ENCODE assay signal across 8 cellular contexts in genomic region chr3:134485075-134485536, GRCh38. TPM values are rescaled to one million over a fixed set of nuclear protein-coding genes. Genes with fewer than 3 reads are reported as not detected.
DNase-seq lines count a peak whose midpoint lies in the region; ATAC-seq and TF ChIP-seq lines count a peak whose summit lies in the region.

No MANE protein-coding gene starts in this region.

- H3K27me3 ChIP-seq in Loucy (ENCODE audit: insufficient read depth, low read length, poor library complexity, severe bottlenecking) (peaks cover 5% of the 10 kb centered on the region), adrenal gland (no peaks in the 10 kb centered on the region), iPS-18a (ENCODE audit: control insufficient read depth, insufficient read depth, low read length) (no peaks in the 10 kb centered on the region)

- no peaks in the 10 kb centered on the region for H3F3A ChIP-seq in Loucy (ENCODE audit: low read depth)

- peaks cover 31% of the 10 kb centered on the region for H3K4me1 Mint-ChIP-seq in stimulated activated effector memory CD8-positive, alpha-beta T cell treated with anti-CD3 and anti-CD28 coated beads, Interleukin-12 subunit alpha, Interleukin-12 subunit beta, amount 100 ng/mL, for 72 hours

- DNase-seq in NCI-H2227 (lab: John Stamatoyannopoulos, UW; ENCODE audit: unreplicated experiment) (peak; percentile 36), NCI-H2227 treated with DMSO at 0.1 percent for 48 hours (lab: John Stamatoyannopoulos, UW) (no peak), adrenal gland (peak in 4 of 7 donors; percentile 32 to 44 (median 36))
- DNase-seq in stimulated activated effector memory CD8-positive, alpha-beta T cell treated with anti-CD3 and anti-CD28 coated beads, Interleukin-12 subunit alpha, Interleukin-12 subunit beta, amount 100 ng/mL, for 72 hours (ENCODE audit: low spot score in 2 of 2): no peak
- no peak for DNase-seq in stimulated activated CD4-positive, alpha-beta T cell treated with anti-CD3 and anti-CD28 coated beads, Interleukin-4, amount 100 ng/mL, for 24 hours

- H3K9ac ChIP-seq in Loucy (ENCODE audit: low read depth, low read length, poor library complexity, severe bottlenecking) (peak overlapping the region; percentile 98), iPS-18a (ENCODE audit: low read length) (peak overlapping the region; percentile 90)

- H3K4me3 Mint-ChIP-seq in stimulated activated effector memory CD8-positive, alpha-beta T cell treated with anti-CD3 and anti-CD28 coated beads, Interleukin-12 subunit alpha, Interleukin-12 subunit beta, amount 100 ng/mL, for 72 hours: peak overlapping the region; percentile 94

- H3K4me3 ChIP-seq in Loucy (ENCODE audit: low read length, poor library complexity, severe bottlenecking): peak overlapping the region; percentile 90
- H3K4me3 ChIP-seq in adrenal gland: peak overlapping the region; percentile 26 to 88 (median 72)
- peak overlapping the region; percentile 98 for H3K4me3 ChIP-seq in iPS-18a (ENCODE audit: low read length)

- peak overlapping the region; percentile 93 for H2AFZ ChIP-seq in Loucy (ENCODE audit: low read length)

- H3K36me3 Mint-ChIP-seq in stimulated activated effector memory CD8-positive, alpha-beta T cell treated with anti-CD3 and anti-CD28 coated beads, Interleukin-12 subunit alpha, Interleukin-12 subunit beta, amount 100 ng/mL, for 72 hours: peaks cover 31% of the 10 kb centered on the region

- TF ChIP-seq POLR2A in adrenal gland (IDR thresholded peaks at IDR 0.05): no peak

- peak; percentile 8 for ATAC-seq in GM21576 (IDR thresholded peaks at IDR 0.05; ENCODE audit: unreplicated experiment)
- ATAC-seq in stimulated activated effector memory CD8-positive, alpha-beta T cell treated with anti-CD3 and anti-CD28 coated beads, Interleukin-12 subunit alpha, Interleukin-12 subunit beta, amount 100 ng/mL, for 72 hours: peak; percentile 2

- H3K9me3 ChIP-seq in Loucy (ENCODE audit: insufficient read depth, low read depth, low read length): no peaks in the 10 kb centered on the region
- no peaks in the 10 kb centered on the region for H3K9me3 ChIP-seq in adrenal gland (replicated peaks in 1 of 3)
- no peaks in the 10 kb centered on the region for H3K9me3 ChIP-seq in iPS-18a (ENCODE audit: control insufficient read depth, low read depth, low read length)

- H3K36me3 ChIP-seq in Loucy (ENCODE audit: insufficient read depth, low read length) (peaks cover 24% of the 10 kb centered on the region), adrenal gland (replicated peaks in 1 of 2) (peaks cover 0 to 22% of the 10 kb centered on the region in 2 donors), iPS-18a (ENCODE audit: control insufficient read depth, low read depth, low read length) (peaks cover 27% of the 10 kb centered on the region)

- peaks cover 35% of the 10 kb centered on the region for H3K4me1 ChIP-seq in Loucy (ENCODE audit: insufficient read depth, low read length, poor library complexity, severe bottlenecking)
- H3K4me1 ChIP-seq in adrenal gland (replicated peaks in 1 of 2): peaks cover 30 to 38% of the 10 kb centered on the region in 2 donors
- peaks cover 14% of the 10 kb centered on the region for H3K4me1 ChIP-seq in iPS-18a (ENCODE audit: control insufficient read depth, low read depth, low read length)

- peaks cover 11% of the 10 kb centered on the region for H4K20me1 ChIP-seq in Loucy (ENCODE audit: insufficient read depth, low read length, poor library complexity, severe bottlenecking)

- TF ChIP-seq CTCF in Loucy (conservative IDR thresholded peaks at IDR 0.05; ENCODE audit: low read length) (no peak), adrenal gland (IDR thresholded peaks at IDR 0.05) (no peak)

- H3K27ac ChIP-seq in adrenal gland: peak overlapping the region; percentile 85 to 96 (median 96)
- peak overlapping the region; percentile 83 for H3K27ac ChIP-seq in iPS-18a (ENCODE audit: low read length)

- peak overlapping the region; percentile 98 for H3K27ac Mint-ChIP-seq in stimulated activated effector memory CD8-positive, alpha-beta T cell treated with anti-CD3 and anti-CD28 coated beads, Interleukin-12 subunit alpha, Interleukin-12 subunit beta, amount 100 ng/mL, for 72 hours

- intact Hi-C loops in adrenal gland (cut with DNase I): no loop called here

- no peaks in the 10 kb centered on the region for H3K9me2 ChIP-seq in Loucy (replicated peaks; ENCODE audit: low read depth, low read length)

- 0 to 1% (median 1%) methylated on average over 14 of the region's 14 CpGs for WGBS in adrenal gland, 4 donors

- peak overlapping the region; percentile 97 for H3K4me2 ChIP-seq in Loucy (ENCODE audit: low read depth, low read length, poor library complexity, severe bottlenecking)

- peaks cover 72% of the 10 kb centered on the region for H3K79me2 ChIP-seq in Loucy (ENCODE audit: insufficient read depth, low read length)

- no peaks in the 10 kb centered on the region for H3K9me3 Mint-ChIP-seq in stimulated activated effector memory CD8-positive, alpha-beta T cell treated with anti-CD3 and anti-CD28 coated beads, Interleukin-12 subunit alpha, Interleukin-12 subunit beta, amount 100 ng/mL, for 72 hours

RNA-seq across cellular contexts. Expression of gene ANAPC13, which starts 0.7 kb away (rescaled TPM):
- total RNA-seq in adrenal gland: 100 to 1,000 TPM in 3 of 8 donors, 10 to 100 TPM in 5; 51.4 to 118 (median 76.8) TPM
- 100 to 1,000 TPM in 1 of 3 donors, 10 to 100 TPM in 2; 51.1 to 186 (median 59.2) TPM for polyA plus RNA-seq in adrenal gland

RNA-seq across cellular contexts. Expression of gene CEP63, which starts 0.8 kb away (rescaled TPM):
- total RNA-seq in adrenal gland: 10 to 100 TPM in 7 of 8 donors, 1 to 10 TPM in 1; 8.8 to 43.7 (median 21.9) TPM
- 10 to 100 TPM; 11.2 to 40.2 (median 17.5) TPM for polyA plus RNA-seq in adrenal gland

Comparison
In these comparisons a context has a peak if more than half of its experiments do, and no peak if none do; other contexts are left out.
1. DNase-seq: peak in NCI-H2227 (single experiment) and adrenal gland (4 of 7); none in NCI-H2227 treated with DMSO at 0.1 percent for 48 hours (single experiment), stimulated activated effector memory CD8-positive, alpha-beta T cell treated with anti-CD3 and anti-CD28 coated beads, Interleukin-12 subunit alpha, Interleukin-12 subunit beta, amount 100 ng/mL, for 72 hours (0 of 2) and stimulated activated CD4-positive, alpha-beta T cell treated with anti-CD3 and anti-CD28 coated beads, Interleukin-4, amount 100 ng/mL, for 24 hours (single experiment).
2. Peak in every context shown above with its lines, with median percentiles within 50 percentile points of each other: H3K4me3 ChIP-seq.